In the genomic region with DNA sequence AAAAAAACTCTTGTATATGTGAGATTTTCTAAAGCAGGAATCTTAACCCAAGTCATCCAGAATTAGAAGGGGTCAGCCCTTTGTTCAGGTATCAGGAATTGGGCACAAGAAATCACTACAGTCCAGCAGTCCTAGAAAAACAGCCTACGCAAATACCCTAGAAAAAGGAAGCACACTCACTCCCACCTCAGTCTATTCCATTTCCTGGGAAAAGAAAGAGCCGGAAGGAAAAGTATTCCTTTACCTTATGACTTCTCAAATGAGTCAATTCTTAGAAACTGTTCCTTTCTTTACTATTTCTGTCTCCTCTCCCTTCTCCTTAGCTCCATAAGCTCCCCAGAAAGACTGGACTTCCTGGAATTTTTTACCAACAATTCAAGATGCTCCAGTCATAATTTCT, we compare ENCODE assay signal across 14 cellular contexts.
DNase-seq lines count a peak whose midpoint lies in the region; ATAC-seq lines count a peak whose summit lies in the region.
"Had no signal": no experiment of that assay in that cellular context is flagged by ENCODE, and none has a peak within 500 bp of the region (broad histone marks: within the 10 kb centered on the region; RNA-seq: fewer than 3 reads in every experiment).

No MANE protein-coding gene starts in this region.

- intact Hi-C loops in dendritic cell treated with granulocyte-macrophage colony-stimulating factor and Interleukin-4, amounts not matched to agents 40 ng/mL and 50 ng/mL, for 4 days (cut with micrococcal nuclease), result no loop called here
- intact Hi-C loops in aorta (cut with DNase I), result loop anchor here in 1 of 2 donors (5.0 kb wide), 1 partner anchor 78 kb away; the partner anchor contains the start of gene CTNNA3

- DNase-seq in HT1080 (ENCODE audit: low read depth), result peak; percentile 51
- DNase-seq in glomerular endothelial cell (ENCODE audit: extremely low read depth, low read depth, low spot score), result peak; percentile 10
- no peak for DNase-seq in NCI-H774 (lab: John Stamatoyannopoulos, UW)
- DNase-seq in aorta, result no peak
- no peak for DNase-seq in DMS114 treated with DMSO at 0.1 percent for 48 hours (lab: John Stamatoyannopoulos, UW; ENCODE audit: unreplicated experiment)
- DNase-seq: 8988T; CD4-positive, alpha-beta memory T cell; DMS79 treated with DMSO at 0.1 percent for 48 hours; GF-D8; H9 had no signal

- H3K4me1 ChIP-seq in aorta (ENCODE audit: control insufficient read depth in 1 of 2, insufficient read depth in 2 of 2, low read length in 2 of 2), result no peaks in the 10 kb centered on the region

- peak overlapping the region; percentile 22 for H3K27ac Mint-ChIP-seq in dendritic cell treated with granulocyte-macrophage colony-stimulating factor and Interleukin-4, amounts not matched to agents 40 ng/mL and 50 ng/mL, for 4 days
- H3K27ac Mint-ChIP-seq: H9 had no signal

- no peak for ATAC-seq in aorta (ENCODE audit: low FRiP score)
- ATAC-seq in HG02678 (IDR thresholded peaks at IDR 0.05; ENCODE audit: unreplicated experiment), result no peak

- 68 to 81% methylated on average over 2 of the region's 2 CpGs for WGBS in aorta, 2 donors

- no peak overlapping the region for H3K4me3 ChIP-seq in aorta (ENCODE audit: low read length in 2 of 2)
- H3K4me3 ChIP-seq: BLaER1 had no signal

- H3K9me3 ChIP-seq in aorta (ENCODE audit: control insufficient read depth, low read length), result no peaks in the 10 kb centered on the region
- H3K9me3 ChIP-seq: BLaER1 had no signal

- no peaks in the 10 kb centered on the region for H3K9me3 Mint-ChIP-seq in dendritic cell treated with granulocyte-macrophage colony-stimulating factor and Interleukin-4, amounts not matched to agents 40 ng/mL and 50 ng/mL, for 4 days
- H3K9me3 Mint-ChIP-seq: CD14-positive monocyte; CD4-positive, alpha-beta memory T cell; H9 had no signal

- H3K36me3 ChIP-seq in aorta (ENCODE audit: control insufficient read depth in 1 of 2, insufficient read depth in 2 of 2, low read length in 1 of 2), result no peaks in the 10 kb centered on the region
- H3K36me3 ChIP-seq: BLaER1 had no signal

- no peak overlapping the region for H3K27ac ChIP-seq in aorta (ENCODE audit: low read depth in 1 of 2, low read length in 2 of 2)
- H3K27ac ChIP-seq: BLaER1 had no signal

- no peaks in the 10 kb centered on the region for H3K36me3 Mint-ChIP-seq in dendritic cell treated with granulocyte-macrophage colony-stimulating factor and Interleukin-4, amounts not matched to agents 40 ng/mL and 50 ng/mL, for 4 days (ENCODE audit: low read depth)
- H3K36me3 Mint-ChIP-seq: CD4-positive, alpha-beta memory T cell had no signal

- no peak overlapping the region for H3K4me3 Mint-ChIP-seq in dendritic cell treated with granulocyte-macrophage colony-stimulating factor and Interleukin-4, amounts not matched to agents 40 ng/mL and 50 ng/mL, for 4 days
- H3K4me3 Mint-ChIP-seq: CD14-positive monocyte; CD4-positive, alpha-beta memory T cell; H9 had no signal

- H3K27me3 ChIP-seq in aorta (ENCODE audit: control insufficient read depth in 1 of 2, insufficient read depth in 2 of 2, low read length in 1 of 2), result no peaks in the 10 kb centered on the region
- H3K27me3 ChIP-seq: BLaER1 had no signal

- peaks cover 40% of the 10 kb centered on the region for H3K4me1 Mint-ChIP-seq in dendritic cell treated with granulocyte-macrophage colony-stimulating factor and Interleukin-4, amounts not matched to agents 40 ng/mL and 50 ng/mL, for 4 days (ENCODE audit: low read depth)

- no peaks in the 10 kb centered on the region for H3K27me3 Mint-ChIP-seq in dendritic cell treated with granulocyte-macrophage colony-stimulating factor and Interleukin-4, amounts not matched to agents 40 ng/mL and 50 ng/mL, for 4 days
- H3K27me3 Mint-ChIP-seq: CD4-positive, alpha-beta memory T cell had no signal

Comparison
In these comparisons a context has a peak if more than half of its experiments do, and no peak if none do; other contexts are left out.
1. DNase-seq: peak in HT1080 (single experiment) and glomerular endothelial cell (single experiment); none in NCI-H774 (single experiment), aorta (0 of 2) and DMS114 treated with DMSO at 0.1 percent for 48 hours (single experiment).